ENCODE assay signal across 8 cellular contexts in genomic region chr2:55232084-55232862, GRCh38. TPM values are rescaled to one million over a fixed set of nuclear protein-coding genes. Genes with fewer than 3 reads are reported as not detected.
DNase-seq lines count a peak whose midpoint lies in the region; ATAC-seq, FAIRE-seq and TF ChIP-seq lines count a peak whose summit lies in the region.

Gene CLHC1, minus strand, starts transcription at chr2:55232293. Its CDS starts 9,882 bp downstream, at chr2:55222411.
Gene RPS27A, plus strand, starts transcription at chr2:55232688. Its CDS starts 137 bp downstream, at chr2:55232825.

- H3K4me1 ChIP-seq in left ventricle myocardium inferior, result peaks cover 57% of the 10 kb centered on the region

- no peaks in the 10 kb centered on the region for H3K27me3 ChIP-seq in left ventricle myocardium inferior (ENCODE audit: low read depth)

- peak; percentile 55 for DNase-seq in GM12891 (ENCODE audit: insufficient read length, low spot score)
- peak; percentile 93 for DNase-seq in NCI-H1436 treated with DMSO at 0.1 percent for 48 hours (lab: John Stamatoyannopoulos, UW)
- DNase-seq in T-cell, result peak; percentile 86 to 96 (median 93)
- peak; percentile 98 for DNase-seq in amniotic epithelial cell (ENCODE audit: low read depth)
- DNase-seq in left ventricle myocardium inferior, result peak; percentile 93
- DNase-seq in progenitor cell of endocrine pancreas (ENCODE audit: low spot score, unreplicated experiment), result peak; percentile 84
- peak; percentile 93 for DNase-seq in ureter (ENCODE audit: low spot score)

- peak within 1 kb of the TSS; percentile 97 for H3K27ac ChIP-seq in left ventricle myocardium inferior (replicated peaks)

- TF ChIP-seq CTCF in left ventricle myocardium inferior (IDR thresholded peaks at IDR 0.05; ENCODE audit: borderline replicate concordance) (no peak), progenitor cell of endocrine pancreas (IDR thresholded peaks at IDR 0.05; ENCODE audit: unreplicated experiment) (no peak)

- POLR2A ChIA-PET in T-cell (lab: Charles Lee), result interaction anchor here (0.6 to 1.4 kb wide), 9 partner anchors 9 to 707 kb away, joined by 3 to 14 read pairs (median 3); partner anchors contain the start of genes CFAP36 (in 1 of the 2) and RTN4 (in 1 of the 2)

- H3K27me3 Mint-ChIP-seq in T-cell, result no peaks in the 10 kb centered on the region
- H3K27me3 Mint-ChIP-seq in progenitor cell of endocrine pancreas, result no peaks in the 10 kb centered on the region

- H3K36me3 Mint-ChIP-seq in T-cell, result peaks cover 25% of the 10 kb centered on the region
- peaks cover 13% of the 10 kb centered on the region for H3K36me3 Mint-ChIP-seq in progenitor cell of endocrine pancreas (ENCODE audit: insufficient read depth)

- CTCF ChIA-PET in T-cell (lab: Charles Lee), result interaction anchor here (0.6 to 1.5 kb wide), 5 partner anchors 9 to 905 kb away, joined by 3 to 9 read pairs (median 4); partner anchors contain the start of gene RTN4 (in 1 of the 2)

- peak; percentile 79 for FAIRE-seq in GM12891 (lab: Jason Lieb, UNC)

- peak within 1 kb of the TSS; percentile 98 to 100 (median 99) for H3K4me3 Mint-ChIP-seq in T-cell
- H3K4me3 Mint-ChIP-seq in progenitor cell of endocrine pancreas (ENCODE audit: low read depth), result peak within 1 kb of the TSS; percentile 99

- peaks cover 35% of the 10 kb centered on the region for H3K36me3 ChIP-seq in left ventricle myocardium inferior

- peak; percentile 89 for ATAC-seq in HG02840 (IDR thresholded peaks at IDR 0.05; ENCODE audit: low FRiP score, unreplicated experiment)
- ATAC-seq in T-cell (replicated peaks in 1 of 4), result peak; percentile 83 to 91 (median 85)

- H3K4me3 ChIP-seq in left ventricle myocardium inferior, result peak within 1 kb of the TSS; percentile 96

- no peaks in the 10 kb centered on the region for H3K9me3 ChIP-seq in left ventricle myocardium inferior (replicated peaks)

- H3K9me3 Mint-ChIP-seq in T-cell (peaks cover 0 to 5% (median 0%) of the 10 kb centered on the region in 3 donors), progenitor cell of endocrine pancreas (ENCODE audit: low read depth) (no peaks in the 10 kb centered on the region)

- H3K4me1 Mint-ChIP-seq in T-cell, result peaks cover 61 to 71% (median 67%) of the 10 kb centered on the region in 3 donors
- peaks cover 36% of the 10 kb centered on the region for H3K4me1 Mint-ChIP-seq in progenitor cell of endocrine pancreas (ENCODE audit: low read depth)

- peak; percentile 98 for TF ChIP-seq POLR2A in GM12891 (IDR thresholded peaks at IDR 0.05; ENCODE audit: low read depth, low read length)

- peak within 1 kb of the TSS; percentile 98 to 99 for H3K27ac Mint-ChIP-seq in T-cell
- H3K27ac Mint-ChIP-seq in progenitor cell of endocrine pancreas, result peak within 1 kb of the TSS; percentile 99

- intact Hi-C loops in left ventricle myocardium inferior (cut with micrococcal nuclease), result no loop called here

TF ChIP-seq in GM12891, 5 proteins besides CTCF, POLR2A, EP300 and RAD21:
- TF ChIP-seq PAX5 (IDR thresholded peaks at IDR 0.05; ENCODE audit: insufficient read depth, low read length, severe bottlenecking) (no peak), TAF1 (IDR thresholded peaks at IDR 0.05; ENCODE audit: low read depth, low read length) (peak; percentile 98), SPI1 (IDR thresholded peaks at IDR 0.05; ENCODE audit: low read depth, low read length) (peak; percentile 35; the same call in 1 of the 2 replicates), POU2F2 (IDR thresholded peaks at IDR 0.05; ENCODE audit: low read depth, low read length) (peak; percentile 88), POLR2AphosphoS5 (IDR thresholded peaks at IDR 0.05; ENCODE audit: low read depth, low read length) (peak; percentile 98)

RNA-seq across cellular contexts. Expression of gene CLHC1, which starts in this region (rescaled TPM):
- polyA plus RNA-seq in GM12891 (2012; ENCODE audit: low read depth, missing spikeins), result 5.5 TPM
- total RNA-seq in T-cell, result 10 to 100 TPM in 2 of 5 donors, 1 to 10 TPM in 3; 5.7 to 14.3 (median 9.2) TPM
- total RNA-seq in left ventricle myocardium inferior, result 7.5 TPM
- total RNA-seq in progenitor cell of endocrine pancreas, result 33.8 and 43.9 TPM in 2 replicates
- 26.3 TPM for total RNA-seq in ureter

RNA-seq across cellular contexts. Expression of gene RPS27A, which starts in this region (rescaled TPM):
- polyA plus RNA-seq in GM12891 (2012; ENCODE audit: low read depth, missing spikeins), result 4,007 TPM
- total RNA-seq in T-cell, result 1,000 to 10,000 TPM; 1,619 to 1,934 (median 1,876) TPM
- total RNA-seq in left ventricle myocardium inferior, result 459 TPM
- total RNA-seq in progenitor cell of endocrine pancreas, result 807 and 898 TPM in 2 replicates
- 944 TPM for total RNA-seq in ureter

Comparison
In these comparisons a context has a peak if more than half of its experiments do, and no peak if none do; other contexts are left out.
1. Peak in every context shown above with its lines: DNase-seq, ATAC-seq, H3K4me3 ChIP-seq and H3K27ac ChIP-seq.